22 cellular contexts compared by ENCODE assay signal in genomic region chr9:77975023-77975422, GRCh38. TPM values are rescaled to one million over a fixed set of nuclear protein-coding genes. Genes with fewer than 3 reads are reported as not detected.
DNase-seq lines count a peak whose midpoint lies in the region; ATAC-seq, FAIRE-seq and TF ChIP-seq lines count a peak whose summit lies in the region.
"Had no signal": no experiment of that assay in that cellular context is flagged by ENCODE, and none has a peak within 500 bp of the region (broad histone marks: within the 10 kb centered on the region; RNA-seq: fewer than 3 reads in every experiment).

No MANE protein-coding gene starts in this region.

- H2AFZ ChIP-seq in K562 (ENCODE audit: low read depth, low read length), result no peak overlapping the region

- intact Hi-C loops in K562 (cut with micrococcal nuclease), result no loop called here
- intact Hi-C loops in psoas muscle (cut with DNase I), result loop anchor here in 1 of 2 donors (5.0 kb wide), 1 partner anchor 57 kb away; the partner anchor contains the start of gene GNAQ

- H3K4me3 ChIP-seq in K562, result no peak overlapping the region
- no peak overlapping the region for H3K4me3 ChIP-seq in psoas muscle
- H3K4me3 ChIP-seq: A549 had no signal

- H3K9me1 ChIP-seq in K562 (ENCODE audit: control insufficient read depth, insufficient read depth, low read length), result no peaks in the 10 kb centered on the region

- H3K9ac ChIP-seq in K562 (ENCODE audit: insufficient read depth in 1 of 2, low read depth in 2 of 2, low read length in 2 of 2), result no peak overlapping the region

- H3K4me2 ChIP-seq in K562 (ENCODE audit: insufficient read depth, low read length), result no peak overlapping the region
- H3K4me2 ChIP-seq: A549 had no signal

- H3K27me3 ChIP-seq in K562 (ENCODE audit: control insufficient read depth in 2 of 2, insufficient read depth in 2 of 2, low read length in 2 of 2), result no peaks in the 10 kb centered on the region
- no peaks in the 10 kb centered on the region for H3K27me3 ChIP-seq in psoas muscle (ENCODE audit: insufficient read depth in 3 of 3, low read length in 2 of 3)

- H3K79me2 ChIP-seq in K562 (ENCODE audit: control insufficient read depth, insufficient read depth, low read length), result peaks cover 81% of the 10 kb centered on the region

- no peak for TF ChIP-seq POLR2A in K562 (conservative IDR thresholded peaks at IDR 0.05)

- H4K20me1 ChIP-seq in K562 (replicated peaks; ENCODE audit: control insufficient read depth, insufficient read depth, low read length), result no peaks in the 10 kb centered on the region

- CTCF ChIA-PET in HEK293T (lab: Yijun Ruan, JAX) (interaction anchor here (0.6 to 2.9 kb wide), 2 partner anchors 60 to 919 kb away, joined by 5 to 17 read pairs; no protein-coding TSS in a partner anchor), K562 (lab: Yijun Ruan, JAX; ENCODE audit: low intra/inter-chr PET ratio) (no interaction called here)

- DNase-seq in HEK293T (ENCODE audit: extremely low spot score) (no peak), K562 (ENCODE audit: extremely low read depth in 1 of 4, low spot score in 3 of 4) (no peak), fibroblast of gingiva (ENCODE audit: low read depth) (peak; percentile 13), psoas muscle (no peak), activated gamma-delta T cell (lab: John Stamatoyannopoulos, UW) (no peak), epidermal melanocyte (ENCODE audit: insufficient read length, low spot score) (no peak), Ammon's horn (ENCODE audit: low spot score) (no peak)
- DNase-seq: CD4-positive, CD25-positive, alpha-beta regulatory T cell; DMS79; NCI-H1092 treated with DMSO at 0.1 percent for 48 hours; NCI-H1436 treated with DMSO at 0.1 percent for 48 hours; NCI-H1930; NCI-H226; NCI-H510A treated with DMSO at 0.1 percent for 48 hours; NCI-H774; NK-92 treated with Interleukin-12 subunit alpha and Interleukin-12 subunit beta, amount 100 ng/mL, for 24 hours; SHP77 treated with DMSO at 0.1 percent for 48 hours had no signal

- TF ChIP-seq RAD21 in K562 (CRISPR knock-in tag; conservative IDR thresholded peaks at IDR 0.05 in 1 of 2, IDR thresholded peaks at IDR 0.05 in 1 of 2), result no peak

- in situ Hi-C loops in K562 (cut with MboI), result loop anchor here (10.0 kb wide), 1 partner anchor 140 kb away; no protein-coding TSS in a partner anchor

- TF ChIP-seq EP300 in K562 (IDR thresholded peaks at IDR 0.05; ENCODE audit: low read length), result no peak

- no TSS peak for BruUV-seq in K562 (replicated peaks; lab: Mats Ljungman, UMichigan)

- H3K9me3 ChIP-seq in K562 (replicated peaks; ENCODE audit: control insufficient read depth, insufficient read depth, low read depth, low read length), result no peaks in the 10 kb centered on the region; the same call in 1 of the 2 replicates
- H3K9me3 ChIP-seq in psoas muscle, result no peaks in the 10 kb centered on the region
- H3K9me3 ChIP-seq: A549 had no signal

- no peak for TF ChIP-seq CTCF in K562 (IDR thresholded peaks at IDR 0.05 in 2 of 3, conservative IDR thresholded peaks at IDR 0.05 in 1 of 3; ENCODE audit: insufficient read depth in 2 of 3, low read depth in 1 of 3, low read length in 3 of 3)
- TF ChIP-seq CTCF in psoas muscle (IDR thresholded peaks at IDR 0.05), result no peak

- 49% methylated on average over 2 of the region's 2 CpGs for WGBS in K562 (ENCODE audit: insufficient coverage, low coverage, missing lambda C conversion rate)
- 8 to 45% (median 33%) methylated on average over 2 of the region's 2 CpGs for WGBS in psoas muscle, 3 donors

- H3K4me1 ChIP-seq in K562 (replicated peaks in 1 of 2; ENCODE audit: control insufficient read depth in 2 of 2, insufficient read depth in 2 of 2, low read length in 2 of 2) (peaks cover 5 to 20% of the 10 kb centered on the region in 2 experiments; a peak in 4 of 5 replicates), psoas muscle (peaks cover 27% of the 10 kb centered on the region)

- POLR2A ChIA-PET in HEK293T (lab: Yijun Ruan, JAX) (no interaction called here), K562 (lab: Yijun Ruan, JAX) (interaction anchor here (0.7 kb wide), 1 partner anchor 750 kb away, joined by 3 read pairs; no protein-coding TSS in a partner anchor)

- FAIRE-seq in K562 (lab: Jason Lieb, UNC), result no peak
- FAIRE-seq: A549, H1 had no signal

- peaks cover 13% of the 10 kb centered on the region; the same call in 2 of the 3 replicates for H3K36me3 ChIP-seq in K562 (ENCODE audit: control insufficient read depth, insufficient read depth, low read length)
- H3K36me3 ChIP-seq in psoas muscle (ENCODE audit: insufficient read depth in 1 of 2, low read depth in 1 of 2), result peaks cover 0 to 4% of the 10 kb centered on the region in 2 donors

- H3K27ac ChIP-seq in K562 (ENCODE audit: extremely low read depth, low read depth, low read length), result no peak overlapping the region
- no peak overlapping the region for H3K27ac ChIP-seq in psoas muscle
- H3K27ac ChIP-seq: A549, RWPE1 had no signal

- ATAC-seq in K562, result no peak
- ATAC-seq in psoas muscle, result peak in 3 of 4 donors; percentile 66 to 89 (median 82)
- no peak for ATAC-seq in GM18907 (IDR thresholded peaks at IDR 0.05; ENCODE audit: unreplicated experiment)
- ATAC-seq: A549, HCT116 had no signal

TF ChIP-seq in HEK293T, 16 proteins besides CTCF, POLR2A, EP300 and RAD21:
- TF ChIP-seq PKNOX1 (IDR thresholded peaks at IDR 0.05), result peak; percentile 93
- no peak for TF ChIP-seq FOXK2 (IDR thresholded peaks at IDR 0.05)

TF ChIP-seq in K562, 482 proteins besides CTCF, POLR2A, EP300 and RAD21:
- no peak for TF ChIP-seq PBX2 (CRISPR knock-in tag; IDR thresholded peaks at IDR 0.05; ENCODE audit: low read depth)
- TF ChIP-seq PBX2 (tag; conservative IDR thresholded peaks at IDR 0.05; ENCODE audit: low read depth), result peak; percentile 73
- no peak for TF ChIP-seq ZNF347 (CRISPR knock-in tag; IDR thresholded peaks at IDR 0.05; ENCODE audit: low read depth)
- no peak for TF ChIP-seq ETV1 (tag; conservative IDR thresholded peaks at IDR 0.05; ENCODE audit: low read depth)
- no peak for TF ChIP-seq ZNF239 (CRISPR knock-in tag; IDR thresholded peaks at IDR 0.05)
- TF ChIP-seq PHF8 (IDR thresholded peaks at IDR 0.05; ENCODE audit: borderline replicate concordance, low read length), result no peak
- peak; percentile 71 for TF ChIP-seq MEIS2 (IDR thresholded peaks at IDR 0.05; ENCODE audit: partially characterized antibody)
- TF ChIP-seq SIX5 (IDR thresholded peaks at IDR 0.05; ENCODE audit: borderline replicate concordance in 1 of 2, insufficient read depth in 1 of 2, low read depth in 1 of 2, low read length in 2 of 2), result no peak
- no peak for TF ChIP-seq HMBOX1 (IDR thresholded peaks at IDR 0.05)

RNA-seq across cellular contexts. Expression of gene GNAQ, which starts 56.6 kb away (rescaled TPM):
- total RNA-seq in K562 (2011; cell fraction: chromatin; rRNA removed; ENCODE audit: low replicate concordance), result 28.6 and 79.4 TPM in 2 replicates
- total RNA-seq in K562 (2011; cell fraction: nucleolus; rRNA removed), result 5.3 and 7.6 TPM in 2 replicates
- 12.1 and 18.6 TPM in 2 replicates for total RNA-seq in K562 (2011; cell fraction: nucleoplasm; rRNA removed)
- total RNA-seq in K562 (2014; rRNA removed), result 9.7 and 10.9 TPM in 2 replicates
- total RNA-seq in K562 (2014; rRNA removed; fragmentation: Illumina TruSeq; extraction: Trizol), result 17.5 and 20.7 TPM in 2 replicates
- 17.8 and 18.8 TPM in 2 replicates for total RNA-seq in K562 (2015; rRNA removed; fragmentation: Illumina TruSeq; extraction: Trizol)
- 23.7 and 27.9 TPM in 2 replicates for total RNA-seq in K562 (2021)
- 19.4 and 25.6 TPM in 2 replicates for polyA plus RNA-seq in K562 (2011; rRNA removed)
- 6.6 and 11.7 TPM in 2 replicates for polyA plus RNA-seq in K562 (2011; cell fraction: cytosol; rRNA removed)
- polyA plus RNA-seq in K562 (2011; cell fraction: nucleus; rRNA removed), result 14.6 and 27.6 TPM in 2 replicates
- polyA plus RNA-seq in K562 (2012), result 9.4 and 13.0 TPM in 2 replicates
- polyA plus RNA-seq in K562 (2014; fragmentation: Illumina TruSeq; extraction: Trizol), result 21.3 and 22.2 TPM in 2 replicates
- 1 to 10 TPM; 4.8 to 8.9 TPM for polyA plus RNA-seq in K562 (2014; fragmentation: Nextera tagmentation; extraction: Ambion mirVana)
- 10.4 and 11.0 TPM in 2 replicates for polyA plus RNA-seq in K562 (2014; rRNA removed)
- 115 and 117 TPM in 2 replicates for polyA minus RNA-seq in K562 (2011; rRNA and poly(A)+ RNA removed)
- polyA minus RNA-seq in K562 (2011; cell fraction: cytosol; rRNA and poly(A)+ RNA removed), result 18.7 and 22.0 TPM in 2 replicates
- 10.4 and 13.6 TPM in 2 replicates for polyA minus RNA-seq in K562 (2011; cell fraction: nucleus; rRNA and poly(A)+ RNA removed)
- total RNA-seq in psoas muscle, result 10 to 100 TPM; 19.4 to 26.6 (median 24.3) TPM
- 10 to 100 TPM in 2 of 3 donors, 1 to 10 TPM in 1; 8.3 to 26.3 (median 12.2) TPM for polyA plus RNA-seq in psoas muscle

Comparison
In these comparisons a context has a peak if more than half of its experiments do, and no peak if none do; other contexts are left out.
1. ATAC-seq: peak in psoas muscle (3 of 4); none in K562 (single experiment) and GM18907 (single experiment).